ENCODE assay signal across 8 cellular contexts in genomic region chr16:70438325-70438982, GRCh38.
DNase-seq lines count a peak whose midpoint lies in the region; ATAC-seq and TF ChIP-seq lines count a peak whose summit lies in the region.

No MANE protein-coding gene starts in this region.

- DNase-seq in LNCaP clone FGC (ENCODE audit: low read depth) (no peak), coronary artery (ENCODE audit: low spot score) (no peak), GM19238 (ENCODE audit: insufficient read length, low spot score) (no peak), NCI-H2107 (lab: John Stamatoyannopoulos, UW) (no peak), NCI-H1694 (lab: John Stamatoyannopoulos, UW) (no peak), superior temporal gyrus (ENCODE audit: extremely low spot score) (no peak)

- H3K4me1 ChIP-seq in mucosa of stomach (ENCODE audit: control insufficient read depth, insufficient read depth, low read length): peaks cover 21% of the 10 kb centered on the region

- no peaks in the 10 kb centered on the region for H3K9me3 ChIP-seq in mucosa of stomach (ENCODE audit: control insufficient read depth, low read length)

- H3K4me3 ChIP-seq in LNCaP clone FGC (ENCODE audit: low read depth, low read length): peak overlapping the region; percentile 54
- peak overlapping the region; percentile 96 for H3K4me3 ChIP-seq in coronary artery
- no peak overlapping the region for H3K4me3 ChIP-seq in mucosa of stomach (ENCODE audit: low read length)

- H3K27me3 ChIP-seq in mucosa of stomach (ENCODE audit: control insufficient read depth, insufficient read depth, low read length): peaks cover 11% of the 10 kb centered on the region

- H3K9ac ChIP-seq in mucosa of stomach (ENCODE audit: low read length): peak overlapping the region; percentile 56

- H3K36me3 ChIP-seq in mucosa of stomach (ENCODE audit: control insufficient read depth, insufficient read depth, low read length): no peaks in the 10 kb centered on the region

- no peak for TF ChIP-seq CTCF in LNCaP clone FGC (IDR thresholded peaks at IDR 0.05; ENCODE audit: control insufficient read depth, extremely low read depth, insufficient read depth)
- TF ChIP-seq CTCF in coronary artery (IDR thresholded peaks at IDR 0.05): no peak

- H3K27ac ChIP-seq in coronary artery: peak overlapping the region; percentile 53 to 94

- peak; percentile 25 for ATAC-seq in GM19035 (IDR thresholded peaks at IDR 0.05; ENCODE audit: unreplicated experiment)
